Comparison of ENCODE assay signal across 24 cellular contexts in genomic region chr1:234466945-234467344, GRCh38.
"Had no signal": no experiment of that assay in that cellular context is flagged by ENCODE, and none has a peak within 500 bp of the region (broad histone marks: within the 10 kb centered on the region; RNA-seq: fewer than 3 reads in every experiment).

No MANE protein-coding gene starts in this region.

- H3K27ac ChIP-seq: colonic mucosa, epithelial cell of prostate, esophagus squamous epithelium, gastrocnemius medialis, heart right ventricle, left lung, lower lobe of right lung had no signal

- H3K9me3 ChIP-seq: colonic mucosa, esophagus squamous epithelium, gastrocnemius medialis, heart right ventricle, left lung, lower lobe of right lung, mucosa of descending colon had no signal

- H3K27ac Mint-ChIP-seq: dendritic cell treated with granulocyte-macrophage colony-stimulating factor and Interleukin-4, amounts not matched to agents 40 ng/mL and 50 ng/mL, for 4 days; effector memory CD8-positive, alpha-beta T cell; endodermal cell; mesothelial cell of epicardium; naive B cell had no signal

- H3K9me3 Mint-ChIP-seq: dendritic cell treated with granulocyte-macrophage colony-stimulating factor and Interleukin-4, amounts not matched to agents 40 ng/mL and 50 ng/mL, for 4 days; effector memory CD8-positive, alpha-beta T cell; endodermal cell; mesothelial cell of epicardium; naive B cell had no signal

- H3K27me3 ChIP-seq: colonic mucosa, esophagus squamous epithelium, gastrocnemius medialis, heart right ventricle, left lung had no signal

- DNase-seq: colonic mucosa; cortex of kidney; effector CD8-positive, alpha-beta T cell; effector memory CD8-positive, alpha-beta T cell; endodermal cell; erythroblast; esophagus squamous epithelium; foreskin fibroblast; foreskin melanocyte; gastrocnemius medialis; glutamatergic neuron; head of caudate nucleus; heart right ventricle; hippocampal formation; left cardiac atrium; left lung; left ventricle myocardium superior; lower lobe of right lung; mesenchymal stem cell; mucosa of descending colon; naive B cell had no signal

- H3K27me3 Mint-ChIP-seq: dendritic cell treated with granulocyte-macrophage colony-stimulating factor and Interleukin-4, amounts not matched to agents 40 ng/mL and 50 ng/mL, for 4 days; effector memory CD8-positive, alpha-beta T cell; naive B cell had no signal

- H3K4me1 Mint-ChIP-seq: endodermal cell, mesothelial cell of epicardium, naive B cell had no signal

- H3K4me3 ChIP-seq: colonic mucosa, esophagus squamous epithelium, gastrocnemius medialis, heart right ventricle, left lung, lower lobe of right lung, mucosa of descending colon had no signal

- H3K4me1 ChIP-seq: colonic mucosa, esophagus squamous epithelium, gastrocnemius medialis, heart right ventricle, left lung, lower lobe of right lung had no signal

- H3K4me3 Mint-ChIP-seq: dendritic cell treated with granulocyte-macrophage colony-stimulating factor and Interleukin-4, amounts not matched to agents 40 ng/mL and 50 ng/mL, for 4 days; effector memory CD8-positive, alpha-beta T cell; endodermal cell; mesothelial cell of epicardium; naive B cell had no signal
